Comparison of ENCODE assay signal across 8 cellular contexts in genomic region chr7:657010-657409, GRCh38.
DNase-seq lines count a peak whose midpoint lies in the region; ATAC-seq, FAIRE-seq and TF ChIP-seq lines count a peak whose summit lies in the region.
"Not testable (repeated sequence)": the region's sequence is repeated elsewhere in the genome, so short reads cannot be mapped to it uniquely, and the experiment has no call there.

No MANE protein-coding gene starts in this region.

- TF ChIP-seq CTCF in K562 (IDR thresholded peaks at IDR 0.05 in 2 of 3, conservative IDR thresholded peaks at IDR 0.05 in 1 of 3; ENCODE audit: insufficient read depth in 2 of 3, low read depth in 1 of 3, low read length in 3 of 3); esophagus muscularis mucosa (IDR thresholded peaks at IDR 0.05); heart right ventricle (IDR thresholded peaks at IDR 0.05); sigmoid colon (IDR thresholded peaks at IDR 0.05): not testable (repeated sequence)

- H2AFZ ChIP-seq in K562 (ENCODE audit: low read depth, low read length): not testable (repeated sequence)

- TF ChIP-seq RAD21 in K562 (CRISPR knock-in tag; conservative IDR thresholded peaks at IDR 0.05 in 1 of 2, IDR thresholded peaks at IDR 0.05 in 1 of 2): not testable (repeated sequence)

- H3K9me3 ChIP-seq in K562 (replicated peaks; ENCODE audit: control insufficient read depth, insufficient read depth, low read depth, low read length); esophagus muscularis mucosa; right cardiac atrium (ENCODE audit: control insufficient read depth, low read length); sigmoid colon: not testable (repeated sequence)
- peaks cover 0 to 11% (median 0%) of the 10 kb centered on the region in 11 donors for H3K9me3 ChIP-seq in heart right ventricle

- not testable (repeated sequence) for H3K27me3 ChIP-seq in K562 (ENCODE audit: control insufficient read depth in 2 of 2, insufficient read depth in 2 of 2, low read length in 2 of 2); esophagus muscularis mucosa; heart right ventricle; right cardiac atrium (ENCODE audit: control insufficient read depth, insufficient read depth); sigmoid colon

- H3K9me1 ChIP-seq in K562 (ENCODE audit: control insufficient read depth, insufficient read depth, low read length): not testable (repeated sequence)

- CTCF ChIA-PET in K562 (lab: Yijun Ruan, JAX; ENCODE audit: low intra/inter-chr PET ratio): not testable (repeated sequence)

- in situ Hi-C loops in K562 (cut with MboI): not testable (repeated sequence)

- H3K4me1 ChIP-seq in K562 (replicated peaks in 1 of 2; ENCODE audit: control insufficient read depth in 2 of 2, insufficient read depth in 2 of 2, low read length in 2 of 2); right cardiac atrium (ENCODE audit: control insufficient read depth, insufficient read depth, low read length): not testable (repeated sequence)
- H3K4me1 ChIP-seq in esophagus muscularis mucosa (peaks cover 18 to 30% (median 21%) of the 10 kb centered on the region in 4 donors), heart right ventricle (peaks cover 0 to 17% (median 6%) of the 10 kb centered on the region in 9 donors), sigmoid colon (peaks cover 0 to 23% (median 16%) of the 10 kb centered on the region in 4 donors)

- TF ChIP-seq EP300 in K562 (IDR thresholded peaks at IDR 0.05; ENCODE audit: low read length); esophagus muscularis mucosa (IDR thresholded peaks at IDR 0.05); sigmoid colon (IDR thresholded peaks at IDR 0.05): not testable (repeated sequence)

- H3K4me2 ChIP-seq in K562 (ENCODE audit: insufficient read depth, low read length): not testable (repeated sequence)

- DNase-seq in GM12891 (ENCODE audit: insufficient read length, low spot score); HTR-8/SVneo (ENCODE audit: insufficient read length, low spot score); K562 (ENCODE audit: extremely low read depth in 1 of 4, low spot score in 3 of 4); esophagus muscularis mucosa (ENCODE audit: extremely low spot score); heart right ventricle; right cardiac atrium; sigmoid colon; urothelium cell line (ENCODE audit: low spot score): not testable (repeated sequence)

- TF ChIP-seq POLR2A in GM12891 (IDR thresholded peaks at IDR 0.05; ENCODE audit: low read depth, low read length); K562 (conservative IDR thresholded peaks at IDR 0.05); esophagus muscularis mucosa (IDR thresholded peaks at IDR 0.05; ENCODE audit: low read depth); sigmoid colon (IDR thresholded peaks at IDR 0.05): not testable (repeated sequence)

- peak; percentile 84 for FAIRE-seq in GM12891 (lab: Jason Lieb, UNC)
- peak; percentile 98 for FAIRE-seq in HTR-8/SVneo (lab: Jason Lieb, UNC)
- peak; percentile 54 for FAIRE-seq in K562 (lab: Jason Lieb, UNC)
- FAIRE-seq in urothelium cell line (lab: Jason Lieb, UNC): peak; percentile 99

- intact Hi-C loops in K562 (cut with micrococcal nuclease); esophagus muscularis mucosa (cut with DNase I); sigmoid colon (cut with DNase I): not testable (repeated sequence)
- intact Hi-C loops in heart right ventricle (cut with DNase I): loop anchor here in 2 of 10 donors (5.0 to 10.0 kb wide), 3 partner anchors 75 to 142 kb away; partner anchors contain the start of gene PDGFA (in 1 of the 2)
- intact Hi-C loops in right cardiac atrium (cut with DNase I): loop anchor here in 3 of 4 donors (10.0 kb wide), 2 partner anchors 132 to 142 kb away; partner anchors contain the start of gene PDGFA (in 1 of the 3)

- not testable (repeated sequence) for H3K4me3 ChIP-seq in K562; esophagus muscularis mucosa; heart right ventricle; right cardiac atrium (ENCODE audit: low read length); sigmoid colon

- not testable (repeated sequence) for H4K20me1 ChIP-seq in K562 (replicated peaks; ENCODE audit: control insufficient read depth, insufficient read depth, low read length)

- H3K27ac ChIP-seq in K562 (ENCODE audit: extremely low read depth, low read depth, low read length): not testable (repeated sequence)
- H3K27ac ChIP-seq in esophagus muscularis mucosa (replicated peaks in 1 of 4): peak overlapping the region; percentile 67 to 86 (median 78)
- peak overlapping the region in 8 of 10 donors; percentile 29 to 84 (median 74) for H3K27ac ChIP-seq in heart right ventricle
- H3K27ac ChIP-seq in right cardiac atrium (ENCODE audit: low read length): peak overlapping the region; percentile 33
- peak overlapping the region; percentile 41 to 77 (median 73) for H3K27ac ChIP-seq in sigmoid colon

- H3K79me2 ChIP-seq in K562 (ENCODE audit: control insufficient read depth, insufficient read depth, low read length): not testable (repeated sequence)

- H3K36me3 ChIP-seq in K562 (ENCODE audit: control insufficient read depth, insufficient read depth, low read length); esophagus muscularis mucosa; heart right ventricle; sigmoid colon: not testable (repeated sequence)

- ATAC-seq in K562, heart right ventricle: not testable (repeated sequence)
- peak in 1 of 2 donors; percentile 22 for ATAC-seq in right cardiac atrium

- not testable (repeated sequence) for BruUV-seq in K562 (replicated peaks; lab: Mats Ljungman, UMichigan)

- POLR2A ChIA-PET in K562 (lab: Yijun Ruan, JAX): interaction anchor here (0.7 kb wide), 1 partner anchor 11 kb away, joined by 3 read pairs; no protein-coding TSS in a partner anchor

- not testable (repeated sequence) for H3K9ac ChIP-seq in K562 (ENCODE audit: insufficient read depth in 1 of 2, low read depth in 2 of 2, low read length in 2 of 2)

- 74% methylated on average over 3 of the region's 3 CpGs for WGBS in K562 (ENCODE audit: insufficient coverage, low coverage, missing lambda C conversion rate)
- 65% methylated on average over 3 of the region's 3 CpGs for WGBS in esophagus muscularis mucosa
- WGBS in heart right ventricle, 2 donors: 83 to 94% methylated on average over 3 of the region's 3 CpGs
- 97% methylated on average over 3 of the region's 3 CpGs for WGBS in right cardiac atrium
- 89 to 94% methylated on average over 3 of the region's 3 CpGs for WGBS in sigmoid colon, 2 donors

TF ChIP-seq in K562, 482 proteins besides CTCF, POLR2A, EP300 and RAD21:
- TF ChIP-seq BCOR (IDR thresholded peaks at IDR 0.05) (peak; percentile 29; the same call in 1 of the 2 replicates), ZNF121 (CRISPR knock-in tag; conservative IDR thresholded peaks at IDR 0.05) (0 out of 2 replicates have a peak, but pooled peaks have one; percentile 14), ZNF24 (IDR thresholded peaks at IDR 0.05) (peak; percentile 96), KDM1A (IDR thresholded peaks at IDR 0.05) (0 out of 4 replicates have a peak, but pooled peaks of 1 of the 2 experiments have one; percentile 15), TSC22D4 (tag; IDR thresholded peaks at IDR 0.05) (peak; percentile 93), EHMT2 (IDR thresholded peaks at IDR 0.05) (peak; percentile 74; the same call in 1 of the 2 replicates), HDAC1 (IDR thresholded peaks at IDR 0.05) (0 out of 4 replicates have a peak, but pooled peaks of 1 of the 2 experiments have one; percentile 25)
